Comparison of ENCODE assay signal across 9 cellular contexts in the genomic region with DNA sequence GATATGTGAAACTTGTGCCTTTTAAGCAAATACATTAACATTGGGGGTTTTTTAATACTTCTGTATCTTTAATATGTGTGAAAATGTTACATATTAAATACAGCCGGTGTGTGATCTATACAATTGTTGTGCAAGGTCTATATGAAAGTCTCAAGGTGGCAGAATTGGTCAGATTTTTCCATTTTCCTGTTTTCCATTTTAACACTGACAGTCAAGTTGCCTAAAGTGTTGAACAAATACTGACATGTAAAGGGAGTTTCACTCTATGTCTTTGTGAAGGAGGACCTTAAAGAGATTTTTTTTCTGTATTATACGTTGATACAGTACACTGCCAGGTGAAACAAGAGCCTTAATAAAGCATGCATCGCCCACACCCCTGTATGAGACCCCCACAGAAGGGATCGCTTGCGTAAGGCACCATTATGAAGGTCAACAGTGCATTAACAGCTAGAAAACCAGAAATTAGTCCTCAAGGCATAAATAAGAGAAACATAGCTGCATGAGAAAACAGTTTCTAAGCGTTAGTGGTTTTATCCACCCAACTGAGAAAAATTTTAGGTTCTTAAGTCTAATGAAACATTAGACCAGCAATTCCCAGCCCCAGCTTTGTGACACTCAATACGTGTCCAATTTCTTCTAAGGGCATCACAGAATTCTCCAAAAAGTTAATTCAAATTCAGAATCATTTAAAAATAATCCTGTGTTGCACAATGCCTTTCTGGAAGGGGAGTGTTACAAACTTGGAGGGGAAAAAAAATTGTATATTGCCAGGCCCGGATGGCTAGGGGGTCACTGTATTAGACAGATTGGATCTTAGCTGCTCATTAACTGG. TPM values are rescaled to one million over a fixed set of nuclear protein-coding genes. Genes with fewer than 3 reads are reported as not detected.
DNase-seq lines count a peak whose midpoint lies in the region; ATAC-seq, FAIRE-seq and TF ChIP-seq lines count a peak whose summit lies in the region.
"Had no signal": no experiment of that assay in that cellular context is flagged by ENCODE, and none has a peak within 500 bp of the region (broad histone marks: within the 10 kb centered on the region; RNA-seq: fewer than 3 reads in every experiment).

No MANE protein-coding gene starts in this region.

- peak overlapping the region in 3 of 5 experiments; percentile 54 to 82 (median 76) for H3K27ac Mint-ChIP-seq in brain

- intact Hi-C loops in HepG2 (cut with micrococcal nuclease; ENCODE audit: unreplicated experiment): loop anchor here (10.0 kb wide), 1 partner anchor 543 kb away; no protein-coding TSS in a partner anchor

- WGBS in HepG2 (ENCODE audit: low lambda C conversion rate): 96% methylated on average over 8 of the region's 8 CpGs

- H3K27me3 ChIP-seq in HepG2 (ENCODE audit: control insufficient read depth in 1 of 2, insufficient read depth in 2 of 2, low read length in 2 of 2) (no peaks in the 10 kb centered on the region; a peak in 1 of 5 replicates), thoracic aorta (replicated peaks; ENCODE audit: insufficient read depth) (no peaks in the 10 kb centered on the region)

- peaks cover 87% of the 10 kb centered on the region for H3K4me1 Mint-ChIP-seq in brain

- H3K4me1 ChIP-seq in HepG2 (ENCODE audit: insufficient read depth, low read length) (peaks cover 49% of the 10 kb centered on the region), thoracic aorta (ENCODE audit: control insufficient read depth in 1 of 2, low read depth in 2 of 2) (peaks cover 45 to 72% of the 10 kb centered on the region in 2 donors)

- peak; percentile 25 to 49; a peak in 3 of 4 replicates for TF ChIP-seq POLR2A in HepG2 (IDR thresholded peaks at IDR 0.05; ENCODE audit: insufficient read depth in 1 of 2, low read depth in 2 of 2, low read length in 2 of 2)

- peaks cover 46% of the 10 kb centered on the region for H3K79me2 ChIP-seq in HepG2 (ENCODE audit: insufficient read depth, low read length)

- H3K36me3 ChIP-seq in HepG2 (replicated peaks in 1 of 2; ENCODE audit: control insufficient read depth in 1 of 2, insufficient read depth in 2 of 2, low read length in 2 of 2): peaks cover 26 to 57% of the 10 kb centered on the region in 2 experiments
- peaks cover 49% of the 10 kb centered on the region for H3K36me3 ChIP-seq in thoracic aorta

- no peak for TF ChIP-seq RAD21 in HepG2 (CRISPR knock-in tag; IDR thresholded peaks at IDR 0.05)

- FAIRE-seq in HepG2 (lab: Jason Lieb, UNC): no peak

- H3K27ac ChIP-seq in HepG2 (ENCODE audit: extremely low read length, insufficient read depth, low read length): no peak overlapping the region
- peak overlapping the region; percentile 96 to 99 for H3K27ac ChIP-seq in thoracic aorta

- no peaks in the 10 kb centered on the region for H3K9me3 Mint-ChIP-seq in brain

- TF ChIP-seq CTCF in brain (conservative IDR thresholded peaks at IDR 0.05) (no peak), HepG2 (CRISPR knock-in tag; IDR thresholded peaks at IDR 0.05) (no peak), thoracic aorta (IDR thresholded peaks at IDR 0.05) (no peak)

- CTCF ChIA-PET in HepG2 (lab: Yijun Ruan, JAX; ENCODE audit: low intra/inter-chr PET ratio, low total read pairs): no interaction called here

- POLR2A ChIA-PET in HepG2 (lab: Yijun Ruan, JAX): interaction anchor here (1.2 to 2.4 kb wide), 3 partner anchors 7 to 34 kb away, joined by 3 to 11 read pairs (median 8); a partner anchor contains a TSS

- peaks cover 80% of the 10 kb centered on the region for H3K36me3 Mint-ChIP-seq in brain

- H3K9me3 ChIP-seq in HepG2 (ENCODE audit: low read length): no peaks in the 10 kb centered on the region
- no peaks in the 10 kb centered on the region for H3K9me3 ChIP-seq in thoracic aorta

- no peak overlapping the region for H3K4me3 ChIP-seq in HepG2 (replicated peaks in 1 of 3; ENCODE audit: insufficient read depth in 1 of 3, low read depth in 2 of 3, low read length in 3 of 3)
- H3K4me3 ChIP-seq in thoracic aorta: peak overlapping the region; percentile 83

- H3K4me3 Mint-ChIP-seq in brain: peak overlapping the region in 4 of 5 experiments; percentile 43 to 62 (median 52)

- BruUV-seq in HepG2 (replicated peaks; lab: Mats Ljungman, UMichigan): no TSS peak

- in situ Hi-C loops in HepG2 (cut with HindIII; ENCODE audit: extremely low pct_ligation_motif_present, low pct_unique_long_range_greater_than_20kb): no loop called here

- ATAC-seq in HepG2 (no peak), thoracic aorta (ENCODE audit: insufficient number of reproducible peaks, low FRiP score, low read depth) (no peak), GM18867 (IDR thresholded peaks at IDR 0.05; ENCODE audit: unreplicated experiment) (no peak)

- peaks cover 8% of the 10 kb centered on the region for H3K27me3 Mint-ChIP-seq in brain

- peak overlapping the region; percentile 10; the same call in 1 of the 2 replicates for H3K4me2 ChIP-seq in HepG2 (ENCODE audit: low read depth, low read length)

- H3K9ac ChIP-seq in HepG2 (ENCODE audit: insufficient read depth, low read depth, low read length): no peak overlapping the region

- peak; percentile 43 for DNase-seq in activated CD8-positive, alpha-beta memory T cell treated with anti-CD3 and anti-CD28 coated beads for 24 hours
- DNase-seq in activated CD8-positive, alpha-beta memory T cell treated with anti-CD3 and anti-CD28 coated beads, Interleukin-2, amount 50 U/mL, for 4 hours: no peak
- no peak for DNase-seq in HepG2 (ENCODE audit: low spot score)
- DNase-seq in thoracic aorta (ENCODE audit: low spot score): no peak
- no peak for DNase-seq in NCI-H1092 (lab: John Stamatoyannopoulos, UW)
- DNase-seq in NCI-H446 treated with DMSO at 0.1 percent for 48 hours (lab: John Stamatoyannopoulos, UW): no peak
- DNase-seq: cortex of kidney had no signal

- peaks cover 61% of the 10 kb centered on the region for H4K20me1 ChIP-seq in HepG2 (ENCODE audit: insufficient read depth, low read length)

- TF ChIP-seq EP300 in HepG2 (IDR thresholded peaks at IDR 0.05; ENCODE audit: low read depth in 2 of 2, low read length in 2 of 2): no peak
- TF ChIP-seq EP300 in HepG2 (CRISPR knock-in tag; IDR thresholded peaks at IDR 0.05; ENCODE audit: borderline replicate concordance): no peak

- no peak overlapping the region for H2AFZ ChIP-seq in HepG2 (ENCODE audit: low read length)

TF ChIP-seq in HepG2, 621 proteins besides CTCF, POLR2A, EP300 and RAD21:
- peak; percentile 71 for TF ChIP-seq RBFOX2 (IDR thresholded peaks at IDR 0.05; ENCODE audit: low read depth, low read length)
- no peak for TF ChIP-seq EEA1 (CRISPR knock-in tag; IDR thresholded peaks at IDR 0.05; ENCODE audit: borderline replicate concordance)
- no peak for TF ChIP-seq KDM2A (CRISPR knock-in tag; IDR thresholded peaks at IDR 0.05; ENCODE audit: borderline replicate concordance, low read depth)
- no peak for TF ChIP-seq ZNF260 (CRISPR knock-in tag; IDR thresholded peaks at IDR 0.05; ENCODE audit: borderline replicate concordance, low read depth)
- TF ChIP-seq ZSCAN31 (CRISPR knock-in tag; IDR thresholded peaks at IDR 0.05; ENCODE audit: low read depth): no peak
- TF ChIP-seq RBM22 (optimal IDR thresholded peaks at IDR 0.05; ENCODE audit: low read length): peak; percentile 36
- peak; percentile 40 for TF ChIP-seq TBL1XR1 (IDR thresholded peaks at IDR 0.05; ENCODE audit: borderline replicate concordance, low read length, partially characterized antibody)
- peak; percentile 50; the same call in 1 of the 2 replicates for TF ChIP-seq CEBPB (IDR thresholded peaks at IDR 0.05; ENCODE audit: borderline replicate concordance, low read depth, low read length)

RNA-seq across cellular contexts. Expression of a gene that starts 6.9 kb away (rescaled TPM):
- 34.8 TPM for polyA plus RNA-seq in brain (ENCODE audit: insufficient read depth, low read depth, low replicate concordance)
- 13.5 and 27.0 TPM in 2 replicates for total RNA-seq in HepG2 (2016; rRNA removed; fragmentation: Illumina TruSeq; extraction: Trizol)
- 17.4 and 21.1 TPM in 2 replicates for total RNA-seq in HepG2 (2016; cell fraction: cytosol; rRNA removed; fragmentation: Illumina TruSeq; extraction: Trizol; ENCODE audit: low read depth)
- total RNA-seq in HepG2 (2016; cell fraction: insoluble cytoplasmic fraction; rRNA removed; fragmentation: Illumina TruSeq; extraction: Trizol): 13.7 and 28.9 TPM in 2 replicates
- total RNA-seq in HepG2 (2016; cell fraction: membrane; rRNA removed; fragmentation: Illumina TruSeq; extraction: Trizol): 23.0 and 29.0 TPM in 2 replicates
- total RNA-seq in HepG2 (2016; cell fraction: nucleus; rRNA removed; fragmentation: Illumina TruSeq; extraction: Trizol): 106 and 113 TPM in 2 replicates
- polyA plus RNA-seq in HepG2 (2011; rRNA removed): 71.9 and 75.4 TPM in 2 replicates
- 35.6 and 36.3 TPM in 2 replicates for polyA plus RNA-seq in HepG2 (2011; cell fraction: cytosol; rRNA removed)
- 201 and 233 TPM in 2 replicates for polyA plus RNA-seq in HepG2 (2011; cell fraction: nucleus; rRNA removed)
- polyA plus RNA-seq in HepG2 (2012): 28.6 and 64.6 TPM in 2 replicates
- polyA plus RNA-seq in HepG2 (2016; cell fraction: cytosol; fragmentation: Illumina TruSeq; extraction: Trizol; ENCODE audit: low read depth): 2.8 and 3.6 TPM in 2 replicates
- 25.4 and 29.8 TPM in 2 replicates for polyA plus RNA-seq in HepG2 (2016; cell fraction: insoluble cytoplasmic fraction; fragmentation: Illumina TruSeq; extraction: Trizol; ENCODE audit: low read depth)
- 11.0 and 14.7 TPM in 2 replicates for polyA plus RNA-seq in HepG2 (2016; cell fraction: membrane; fragmentation: Illumina TruSeq; extraction: Trizol; ENCODE audit: low read depth)
- 165 and 176 TPM in 2 replicates for polyA plus RNA-seq in HepG2 (2016; cell fraction: nucleus; fragmentation: Illumina TruSeq; extraction: Trizol; ENCODE audit: insufficient read depth, low read depth)
- 46.3 and 318 TPM in 2 replicates for polyA minus RNA-seq in HepG2 (2011; rRNA and poly(A)+ RNA removed; ENCODE audit: low replicate concordance)
- 50.8 and 67.4 TPM in 2 replicates for polyA minus RNA-seq in HepG2 (2011; cell fraction: cytosol; rRNA and poly(A)+ RNA removed)
- polyA minus RNA-seq in HepG2 (2011; cell fraction: nucleus; rRNA and poly(A)+ RNA removed): 544 and 615 TPM in 2 replicates
- total RNA-seq in thoracic aorta: 100 to 1,000 TPM; 170 to 201 TPM
